In genomic region chr3:53346922-53347260, GRCh38 we compare ENCODE assay signal across 8 cellular contexts.
DNase-seq lines count a peak whose midpoint lies in the region; ATAC-seq and TF ChIP-seq lines count a peak whose summit lies in the region.

No MANE protein-coding gene starts in this region.

- no peak for DNase-seq in T-helper 2 cell treated with Interferon-gamma antibody and Interleukin-4, amounts not matched to agents 5 μg/mL and 100 μg/mL, for 36 hours (ENCODE audit: low spot score)
- DNase-seq in T-helper 2 cell (no peak), NT2/D1 (ENCODE audit: low read depth, low spot score) (no peak)
- no peak for DNase-seq in stimulated activated CD4-positive, alpha-beta T cell treated with anti-CD3 and anti-CD28 coated beads, Interleukin-1b, Interleukin-23, amount 100 ng/mL, for 48 hours

- peak overlapping the region; percentile 88 for H3K27ac ChIP-seq in neutrophil

- peak overlapping the region; percentile 98 for H3K27ac Mint-ChIP-seq in T-helper 2 cell treated with Interferon-gamma antibody and Interleukin-4, amounts not matched to agents 5 μg/mL and 100 μg/mL, for 36 hours

- no peaks in the 10 kb centered on the region for H3K27me3 Mint-ChIP-seq in T-helper 2 cell treated with Interferon-gamma antibody and Interleukin-4, amounts not matched to agents 5 μg/mL and 100 μg/mL, for 36 hours (ENCODE audit: low read depth)

- no peaks in the 10 kb centered on the region for H3K9me3 Mint-ChIP-seq in T-helper 2 cell treated with Interferon-gamma antibody and Interleukin-4, amounts not matched to agents 5 μg/mL and 100 μg/mL, for 36 hours

- peak overlapping the region; percentile 99 for H3K9ac ChIP-seq in NT2/D1 (ENCODE audit: insufficient read length, low read depth)
- H3K9ac ChIP-seq in endocrine pancreas (ENCODE audit: control insufficient read depth, insufficient read depth, low read length), result peak overlapping the region; percentile 63

- H3K4me1 ChIP-seq in NT2/D1 (ENCODE audit: insufficient read depth, insufficient read length) (no peaks in the 10 kb centered on the region), endocrine pancreas (ENCODE audit: control insufficient read depth, insufficient read depth, low read length) (peaks cover 11% of the 10 kb centered on the region), neutrophil (ENCODE audit: control insufficient read depth in 1 of 2, insufficient read depth in 1 of 2, low read depth in 1 of 2, low read length in 1 of 2) (peaks cover 13 to 16% of the 10 kb centered on the region in 2 experiments)

- no peaks in the 10 kb centered on the region for H3K9me3 ChIP-seq in NT2/D1 (ENCODE audit: insufficient read depth, low read length)
- no peaks in the 10 kb centered on the region for H3K9me3 ChIP-seq in endocrine pancreas (ENCODE audit: control insufficient read depth, low read length)
- no peaks in the 10 kb centered on the region for H3K9me3 ChIP-seq in neutrophil

- H3K27me3 ChIP-seq in NT2/D1 (ENCODE audit: insufficient read depth, insufficient read length) (no peaks in the 10 kb centered on the region), endocrine pancreas (ENCODE audit: control insufficient read depth, insufficient read depth, low read length) (no peaks in the 10 kb centered on the region), neutrophil (no peaks in the 10 kb centered on the region)

- peaks cover 25% of the 10 kb centered on the region for H3K36me3 ChIP-seq in NT2/D1 (ENCODE audit: insufficient read depth, insufficient read length, low read length)
- no peaks in the 10 kb centered on the region for H3K36me3 ChIP-seq in endocrine pancreas (ENCODE audit: control insufficient read depth, insufficient read depth, low read length)
- peaks cover 16% of the 10 kb centered on the region for H3K36me3 ChIP-seq in neutrophil

- peaks cover 37% of the 10 kb centered on the region for H3K4me1 Mint-ChIP-seq in T-helper 2 cell treated with Interferon-gamma antibody and Interleukin-4, amounts not matched to agents 5 μg/mL and 100 μg/mL, for 36 hours (ENCODE audit: low read depth)

- H3K4me3 ChIP-seq in NT2/D1 (ENCODE audit: insufficient read length, low read depth) (peak overlapping the region; percentile 98), endocrine pancreas (ENCODE audit: control insufficient read depth, insufficient read depth, low read length) (peak overlapping the region; percentile 100), neutrophil (ENCODE audit: low read depth in 1 of 2, low read length in 1 of 2) (peak overlapping the region; percentile 87 to 90)

- TF ChIP-seq CTCF in neutrophil (IDR thresholded peaks at IDR 0.05), result no peak

- peaks cover 16% of the 10 kb centered on the region for H3K36me3 Mint-ChIP-seq in T-helper 2 cell treated with Interferon-gamma antibody and Interleukin-4, amounts not matched to agents 5 μg/mL and 100 μg/mL, for 36 hours (ENCODE audit: low read depth)

- H3K4me3 Mint-ChIP-seq in T-helper 2 cell treated with Interferon-gamma antibody and Interleukin-4, amounts not matched to agents 5 μg/mL and 100 μg/mL, for 36 hours, result peak overlapping the region; percentile 95

- ATAC-seq in HG03196 (IDR thresholded peaks at IDR 0.05; ENCODE audit: unreplicated experiment) (no peak), HG03442 (IDR thresholded peaks at IDR 0.05; ENCODE audit: unreplicated experiment) (no peak)
